15 cellular contexts compared by ENCODE assay signal in genomic region chr3:125023833-125024560, GRCh38. TPM values are rescaled to one million over a fixed set of nuclear protein-coding genes. Genes with fewer than 3 reads are reported as not detected.
A peak's percentile ranks its signal among the peaks of the same experiment; 100 is the strongest.
DNase-seq lines count a peak whose midpoint lies in the region; ATAC-seq and TF ChIP-seq lines count a peak whose summit lies in the region.
"Had no signal": no experiment of that assay in that cellular context is flagged by ENCODE, and none has a peak within 500 bp of the region (broad histone marks: within the 10 kb centered on the region; RNA-seq: fewer than 3 reads in every experiment).

No MANE protein-coding gene starts in this region.

- no peaks in the 10 kb centered on the region for H3K9me3 ChIP-seq in uterus
- H3K9me3 ChIP-seq: upper lobe of right lung had no signal

- TF ChIP-seq CTCF in uterus (IDR thresholded peaks at IDR 0.05), result no peak

- peak; percentile 32 for ATAC-seq in activated naive CD8-positive, alpha-beta T cell treated with anti-CD3 and anti-CD28 coated beads, Interleukin-2, amount 10 ng/mL, durations not matched to agents 7 days and 5 days (ENCODE audit: low read depth)
- no peak for ATAC-seq in central memory CD8-positive, alpha-beta T cell (replicated peaks; ENCODE audit: extremely low read depth, poor library complexity, severe bottlenecking)
- ATAC-seq in HG02852 (IDR thresholded peaks at IDR 0.05; ENCODE audit: unreplicated experiment) (no peak), HG03342 (IDR thresholded peaks at IDR 0.05; ENCODE audit: unreplicated experiment) (no peak)

- H3K4me1 Mint-ChIP-seq in activated naive CD8-positive, alpha-beta T cell treated with anti-CD3 and anti-CD28 coated beads, Interleukin-2, amount 10 ng/mL, durations not matched to agents 7 days and 5 days, result peaks cover 69% of the 10 kb centered on the region
- peaks cover 29% of the 10 kb centered on the region for H3K4me1 Mint-ChIP-seq in activated naive CD8-positive, alpha-beta T cell treated with anti-CD3 and anti-CD28 coated beads for 36 hours
- H3K4me1 Mint-ChIP-seq in central memory CD8-positive, alpha-beta T cell, result peaks cover 46% of the 10 kb centered on the region
- H3K4me1 Mint-ChIP-seq: neural crest cell had no signal

- peak overlapping the region; percentile 49 for H3K4me3 Mint-ChIP-seq in activated naive CD8-positive, alpha-beta T cell treated with anti-CD3 and anti-CD28 coated beads, Interleukin-2, amount 10 ng/mL, durations not matched to agents 7 days and 5 days
- no peak overlapping the region for H3K4me3 Mint-ChIP-seq in activated naive CD8-positive, alpha-beta T cell treated with anti-CD3 and anti-CD28 coated beads for 36 hours
- no peak overlapping the region for H3K4me3 Mint-ChIP-seq in central memory CD8-positive, alpha-beta T cell
- H3K4me3 Mint-ChIP-seq: neural crest cell had no signal

- no peaks in the 10 kb centered on the region for H3K27me3 Mint-ChIP-seq in activated naive CD8-positive, alpha-beta T cell treated with anti-CD3 and anti-CD28 coated beads, Interleukin-2, amount 10 ng/mL, durations not matched to agents 7 days and 5 days
- no peaks in the 10 kb centered on the region for H3K27me3 Mint-ChIP-seq in activated naive CD8-positive, alpha-beta T cell treated with anti-CD3 and anti-CD28 coated beads for 36 hours
- no peaks in the 10 kb centered on the region for H3K27me3 Mint-ChIP-seq in central memory CD8-positive, alpha-beta T cell

- peak overlapping the region; percentile 2 to 10 for H3K27ac ChIP-seq in uterus

- no peak overlapping the region for H3K4me3 ChIP-seq in uterus
- H3K4me3 ChIP-seq: coronary artery, upper lobe of right lung had no signal

- peak overlapping the region; percentile 40 for H3K27ac Mint-ChIP-seq in activated naive CD8-positive, alpha-beta T cell treated with anti-CD3 and anti-CD28 coated beads, Interleukin-2, amount 10 ng/mL, durations not matched to agents 7 days and 5 days
- no peak overlapping the region for H3K27ac Mint-ChIP-seq in activated naive CD8-positive, alpha-beta T cell treated with anti-CD3 and anti-CD28 coated beads for 36 hours
- H3K27ac Mint-ChIP-seq in central memory CD8-positive, alpha-beta T cell (ENCODE audit: low read depth), result peak overlapping the region; percentile 16

- no peak for TF ChIP-seq POLR2A in uterus (IDR thresholded peaks at IDR 0.05)

- H3K4me1 ChIP-seq in uterus, result no peaks in the 10 kb centered on the region

- no peaks in the 10 kb centered on the region for H3K27me3 ChIP-seq in uterus
- H3K27me3 ChIP-seq: upper lobe of right lung had no signal

- peaks cover 79% of the 10 kb centered on the region for H3K36me3 Mint-ChIP-seq in activated naive CD8-positive, alpha-beta T cell treated with anti-CD3 and anti-CD28 coated beads, Interleukin-2, amount 10 ng/mL, durations not matched to agents 7 days and 5 days
- peaks cover 56% of the 10 kb centered on the region for H3K36me3 Mint-ChIP-seq in activated naive CD8-positive, alpha-beta T cell treated with anti-CD3 and anti-CD28 coated beads for 36 hours
- peaks cover 33% of the 10 kb centered on the region for H3K36me3 Mint-ChIP-seq in central memory CD8-positive, alpha-beta T cell (ENCODE audit: insufficient read depth)

- H3K36me3 ChIP-seq in uterus, result no peaks in the 10 kb centered on the region

- intact Hi-C loops in uterus (cut with DNase I; ENCODE audit: low total_unique reads), result no loop called here

- H3K9me3 Mint-ChIP-seq in activated naive CD8-positive, alpha-beta T cell treated with anti-CD3 and anti-CD28 coated beads, Interleukin-2, amount 10 ng/mL, durations not matched to agents 7 days and 5 days, result no peaks in the 10 kb centered on the region
- H3K9me3 Mint-ChIP-seq in activated naive CD8-positive, alpha-beta T cell treated with anti-CD3 and anti-CD28 coated beads for 36 hours, result no peaks in the 10 kb centered on the region
- no peaks in the 10 kb centered on the region for H3K9me3 Mint-ChIP-seq in central memory CD8-positive, alpha-beta T cell
- H3K9me3 Mint-ChIP-seq: neural crest cell had no signal

- POLR2A ChIA-PET in activated naive CD8-positive, alpha-beta T cell treated with anti-CD3 and anti-CD28 coated beads, Interleukin-2, amount 10 ng/mL, durations not matched to agents 7 days and 5 days (lab: Charles Lee), result interaction anchor here (0.9 kb wide), 1 partner anchor 495 kb away, joined by 3 read pairs; the partner anchor contains the start of gene SNX4

- no peak for DNase-seq in activated naive CD8-positive, alpha-beta T cell treated with anti-CD3 and anti-CD28 coated beads, Interleukin-2, amount 10 ng/mL, durations not matched to agents 7 days and 5 days
- DNase-seq in activated naive CD8-positive, alpha-beta T cell treated with anti-CD3 and anti-CD28 coated beads for 36 hours, result no peak
- DNase-seq in central memory CD8-positive, alpha-beta T cell (ENCODE audit: low spot score in 2 of 2), result no peak
- DNase-seq in lung microvascular endothelial cell (ENCODE audit: low read depth in 2 of 2) (peak; percentile 70 to 85), uterus (no peak)
- DNase-seq: activated T-cell treated with anti-CD3 and anti-CD28 coated beads, Interleukin-2, amount 50 U/mL, for 48 hours; DMS79; NCI-H1694 treated with DMSO at 0.1 percent for 48 hours; NCI-H526 treated with DMSO at 0.1 percent for 48 hours; stimulated activated CD4-positive, alpha-beta T cell treated with anti-CD3 and anti-CD28 coated beads, Interleukin-4, amount 100 ng/mL, for 4 hours; upper lobe of right lung had no signal

RNA-seq across cellular contexts. Expression of gene HEG1, which starts 31.8 kb away (rescaled TPM):
- total RNA-seq in activated naive CD8-positive, alpha-beta T cell treated with anti-CD3 and anti-CD28 coated beads, Interleukin-2, amount 10 ng/mL, durations not matched to agents 7 days and 5 days, result 10 to 100 TPM; 49.1 to 49.5 TPM
- 10 to 100 TPM; 20.7 to 21.4 TPM for total RNA-seq in activated naive CD8-positive, alpha-beta T cell treated with anti-CD3 and anti-CD28 coated beads for 36 hours
- 15.1 and 19.6 TPM in 2 replicates for total RNA-seq in lung microvascular endothelial cell
- 10 to 100 TPM; 64.8 to 97.0 (median 71.7) TPM for total RNA-seq in uterus

Comparison
In these comparisons a context has a peak if more than half of its experiments do, and no peak if none do; other contexts are left out.
1. DNase-seq: peak in lung microvascular endothelial cell (2 of 2); none in activated naive CD8-positive, alpha-beta T cell treated with anti-CD3 and anti-CD28 coated beads, Interleukin-2, amount 10 ng/mL, durations not matched to agents 7 days and 5 days (single experiment), activated naive CD8-positive, alpha-beta T cell treated with anti-CD3 and anti-CD28 coated beads for 36 hours (single experiment), central memory CD8-positive, alpha-beta T cell (0 of 2) and uterus (0 of 2).